27 cellular contexts compared by ENCODE assay signal in the genomic region with DNA sequence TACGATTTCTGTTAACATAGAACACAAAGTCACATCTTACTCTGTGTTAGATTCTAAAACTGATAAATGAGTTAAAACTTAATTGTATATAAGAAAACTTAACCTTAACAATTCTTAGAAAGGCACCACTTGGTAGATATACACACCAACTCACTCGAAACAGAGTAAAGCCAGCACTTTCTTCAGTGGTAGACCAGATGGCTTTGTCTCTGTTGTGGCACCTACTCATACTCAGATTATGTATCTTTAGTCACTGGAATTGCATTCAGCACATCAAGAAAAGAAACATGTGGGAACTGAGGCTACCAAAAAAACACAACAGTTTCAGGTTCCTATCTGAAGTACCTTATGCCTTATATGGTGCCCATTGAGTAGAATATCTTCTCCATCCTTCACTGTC.
"Had no signal": no experiment of that assay in that cellular context is flagged by ENCODE, and none has a peak within 500 bp of the region (broad histone marks: within the 10 kb centered on the region; RNA-seq: fewer than 3 reads in every experiment).

No MANE protein-coding gene starts in this region.

- H3K4me1 ChIP-seq: left lung, lower lobe of right lung, parathyroid adenoma, right atrium auricular region, right lobe of liver, suprapubic skin, tibial artery, upper lobe of right lung had no signal

- H3K36me3 Mint-ChIP-seq: natural killer cell; neural progenitor cell; stimulated activated effector memory CD8-positive, alpha-beta T cell treated with anti-CD3 and anti-CD28 coated beads, Interleukin-12 subunit alpha, Interleukin-12 subunit beta, amount 100 ng/mL, for 72 hours had no signal

- H3K36me3 ChIP-seq: left lung, lower lobe of right lung, neural progenitor cell, neutrophil, right atrium auricular region, right lobe of liver, suprapubic skin, thoracic aorta, tibial artery, upper lobe of right lung had no signal

- H3K4me3 ChIP-seq: left lung, lower lobe of right lung, neural progenitor cell, right atrium auricular region, right lobe of liver, skin epidermis, suprapubic skin, thoracic aorta, tibial artery, upper lobe of right lung had no signal

- H3K9me3 ChIP-seq: left lung, lower lobe of right lung, neutrophil, right atrium auricular region, right lobe of liver, suprapubic skin, thoracic aorta, tibial artery, upper lobe of right lung had no signal

- H3K4me1 Mint-ChIP-seq: natural killer cell; stimulated activated effector memory CD8-positive, alpha-beta T cell treated with anti-CD3 and anti-CD28 coated beads, Interleukin-12 subunit alpha, Interleukin-12 subunit beta, amount 100 ng/mL, for 72 hours had no signal

- DNase-seq: hippocampal formation; kidney glomerular epithelial cell; left cardiac atrium; left lung; lower lobe of right lung; mammary epithelial cell; mesenchymal stem cell; naive B cell; natural killer cell; nephron progenitor cell; occipital lobe; right lobe of liver; stimulated activated CD4-positive, alpha-beta T cell treated with anti-CD3 and anti-CD28 coated beads, Interleukin-4, amount 100 ng/mL, for 24 hours; stimulated activated naive CD4-positive, alpha-beta T cell; tibial artery; trophoblast cell; upper lobe of right lung had no signal

- ATAC-seq: left cardiac atrium; left lung; lower lobe of right lung; natural killer cell; right lobe of liver; stimulated activated effector memory CD8-positive, alpha-beta T cell treated with anti-CD3 and anti-CD28 coated beads, Interleukin-12 subunit alpha, Interleukin-12 subunit beta, amount 100 ng/mL, for 72 hours; upper lobe of right lung had no signal

- H3K27ac Mint-ChIP-seq: natural killer cell; nephron progenitor cell; neural progenitor cell; progenitor cell of endocrine pancreas; stimulated activated effector memory CD8-positive, alpha-beta T cell treated with anti-CD3 and anti-CD28 coated beads, Interleukin-12 subunit alpha, Interleukin-12 subunit beta, amount 100 ng/mL, for 72 hours; stimulated activated naive CD8-positive, alpha-beta T cell treated with anti-CD3 and anti-CD28 coated beads, Interleukin-15, Interleukin-2, amounts not matched to agents 100 ng/mL and 50 ng/mL, for 24 hours had no signal

- H3K27ac ChIP-seq: left lung, lower lobe of right lung, neural progenitor cell, neutrophil, parathyroid adenoma, right atrium auricular region, right lobe of liver, skin epidermis, suprapubic skin, thoracic aorta, tibial artery, upper lobe of right lung had no signal

- H3K27me3 ChIP-seq: left lung, neural progenitor cell, neutrophil, right atrium auricular region, right lobe of liver, suprapubic skin, tibial artery, upper lobe of right lung had no signal

- H3K4me3 Mint-ChIP-seq: natural killer cell; nephron progenitor cell; neural progenitor cell; stimulated activated effector memory CD8-positive, alpha-beta T cell treated with anti-CD3 and anti-CD28 coated beads, Interleukin-12 subunit alpha, Interleukin-12 subunit beta, amount 100 ng/mL, for 72 hours; stimulated activated naive CD8-positive, alpha-beta T cell treated with anti-CD3 and anti-CD28 coated beads, Interleukin-15, Interleukin-2, amounts not matched to agents 100 ng/mL and 50 ng/mL, for 24 hours had no signal

- H3K27me3 Mint-ChIP-seq: naive B cell; progenitor cell of endocrine pancreas; stimulated activated naive CD8-positive, alpha-beta T cell treated with anti-CD3 and anti-CD28 coated beads, Interleukin-15, Interleukin-2, amounts not matched to agents 100 ng/mL and 50 ng/mL, for 24 hours had no signal

- H3K9me3 Mint-ChIP-seq: natural killer cell had no signal
